ENCODE assay signal across 8 cellular contexts in genomic region chr11:124644426-124645280, GRCh38. TPM values are rescaled to one million over a fixed set of nuclear protein-coding genes. Genes with fewer than 3 reads are reported as not detected.
DNase-seq lines count a peak whose midpoint lies in the region; ATAC-seq, FAIRE-seq and TF ChIP-seq lines count a peak whose summit lies in the region.

No MANE protein-coding gene starts in this region.

- H3K4me3 Mint-ChIP-seq in T-helper 17 cell (no peak overlapping the region), memory B cell (peak overlapping the region; percentile 0)

- H3K36me3 ChIP-seq in HEK293 (ENCODE audit: control insufficient read depth in 2 of 2, insufficient read depth in 1 of 2, low read length in 2 of 2) = peaks cover 0 to 5% of the 10 kb centered on the region in 2 experiments; a peak in 1 of 3 replicates
- no peaks in the 10 kb centered on the region for H3K36me3 ChIP-seq in H1 (ENCODE audit: control insufficient read depth in 2 of 4, insufficient read depth in 4 of 4, low read length in 3 of 4)
- peaks cover 0 to 20% (median 0%) of the 10 kb centered on the region in 3 donors for H3K36me3 ChIP-seq in tibial nerve

- H2BK15ac ChIP-seq in H1 (ENCODE audit: low read length) = no peak overlapping the region

- H4K20me1 ChIP-seq in H1 (replicated peaks in 1 of 2; ENCODE audit: control insufficient read depth in 1 of 2, insufficient read depth in 2 of 2, low read length in 2 of 2) = no peaks in the 10 kb centered on the region

- no peaks in the 10 kb centered on the region for H3K79me1 ChIP-seq in H1 (ENCODE audit: low read depth, low read length)

- no peaks in the 10 kb centered on the region for H3K27me3 Mint-ChIP-seq in T-helper 17 cell
- H3K27me3 Mint-ChIP-seq in memory B cell = no peaks in the 10 kb centered on the region

- H2BK20ac ChIP-seq in H1 (ENCODE audit: low read length) = no peak overlapping the region

- no peak overlapping the region for H3K27ac Mint-ChIP-seq in T-helper 17 cell
- no peak overlapping the region for H3K27ac Mint-ChIP-seq in memory B cell

- no peaks in the 10 kb centered on the region for H3K79me2 ChIP-seq in H1 (ENCODE audit: control insufficient read depth in 1 of 2, insufficient read depth in 2 of 2, low read length in 2 of 2)

- no peak overlapping the region for H2BK12ac ChIP-seq in H1 (ENCODE audit: low read depth, low read length)

- H2BK120ac ChIP-seq in H1 (replicated peaks; ENCODE audit: low read depth, low read length) = no peak overlapping the region

- no peaks in the 10 kb centered on the region for H3K9me3 ChIP-seq in HEK293 (ENCODE audit: control insufficient read depth, insufficient read depth, low read depth, low read length)
- no peaks in the 10 kb centered on the region for H3K9me3 ChIP-seq in T-helper 17 cell (ENCODE audit: control insufficient read depth, low read length, poor library complexity, severe bottlenecking)
- H3K9me3 ChIP-seq in H1 (ENCODE audit: insufficient read depth in 2 of 2, low read depth in 1 of 2, low read length in 1 of 2) = no peaks in the 10 kb centered on the region
- no peaks in the 10 kb centered on the region for H3K9me3 ChIP-seq in tibial nerve

- no peak overlapping the region for H4K91ac ChIP-seq in H1 (replicated peaks; ENCODE audit: insufficient read length, low read length)

- CTCF ChIA-PET in HEK293 (lab: Yijun Ruan, JAX) (interaction anchor here (0.6 to 4.8 kb wide), 46 partner anchors 8 to 775 kb away, joined by 3 to 53 read pairs (median 4); partner anchors contain the start of genes SIAE and SPA17), H1 (lab: Charles Lee; ENCODE audit: partially characterized antibody) (interaction anchor here (0.6 to 8.6 kb wide), 40 partner anchors 10 to 1741 kb away, joined by 3 to 69 read pairs (median 6); partner anchors contain the start of genes ESAM, PANX3, SIAE and SPA17)

- no peaks in the 10 kb centered on the region for H3K4me1 ChIP-seq in HEK293 (ENCODE audit: control insufficient read depth, insufficient read depth, low read length)
- H3K4me1 ChIP-seq in H1 (replicated peaks in 1 of 4; ENCODE audit: control insufficient read depth in 3 of 4, insufficient read depth in 4 of 4, low read length in 3 of 4) = peaks cover 0 to 4% (median 2%) of the 10 kb centered on the region in 4 experiments; a peak in 3 of 7 replicates
- H3K4me1 ChIP-seq in tibial nerve = peaks cover 0 to 6% (median 0%) of the 10 kb centered on the region in 4 donors

- no peaks in the 10 kb centered on the region for H3K27me3 ChIP-seq in H1 (replicated peaks in 1 of 4; ENCODE audit: control insufficient read depth in 3 of 4, extremely low read depth in 1 of 4, insufficient read depth in 3 of 4, low read length in 3 of 4)
- H3K27me3 ChIP-seq in tibial nerve = no peaks in the 10 kb centered on the region

- H4K5ac ChIP-seq in H1 (ENCODE audit: insufficient read length, low read depth, low read length) = no peak overlapping the region

- no peaks in the 10 kb centered on the region; the same call in 1 of the 2 replicates for H3K23me2 ChIP-seq in H1 (ENCODE audit: low read depth, low read length)

- H3K4me2 ChIP-seq in H1 (ENCODE audit: insufficient read depth in 1 of 2, low read depth in 2 of 2, low read length in 2 of 2) = peak overlapping the region; percentile 4 to 58; a peak in 3 of 4 replicates

- no peak overlapping the region for H4K8ac ChIP-seq in H1 (ENCODE audit: extremely low read depth, insufficient read depth, low read length)

- H3K23ac ChIP-seq in H1 (ENCODE audit: insufficient read length) = no peak overlapping the region

- H3K4me1 Mint-ChIP-seq in T-helper 17 cell (peaks cover 4% of the 10 kb centered on the region), memory B cell (peaks cover 10% of the 10 kb centered on the region)

- no peak for TF ChIP-seq EP300 in H1 (IDR thresholded peaks at IDR 0.05; ENCODE audit: borderline replicate concordance in 1 of 2, low read depth in 2 of 2, low read length in 2 of 2)
- no peak for TF ChIP-seq EP300 in tibial nerve (IDR thresholded peaks at IDR 0.05)

- no peak for TF ChIP-seq POLR2A in H1 (IDR thresholded peaks at IDR 0.05; ENCODE audit: control extremely low read depth in 1 of 2, low read depth in 2 of 2, low read length in 2 of 2)
- no peak for TF ChIP-seq POLR2A in tibial nerve (IDR thresholded peaks at IDR 0.05)

- no peak overlapping the region for H3K9ac ChIP-seq in H1 (replicated peaks in 1 of 4; ENCODE audit: extremely low read depth in 1 of 4, low read depth in 3 of 4, low read length in 3 of 4)

- H3K9me3 Mint-ChIP-seq in memory B cell = no peaks in the 10 kb centered on the region

- H3K4ac ChIP-seq in H1 (replicated peaks; ENCODE audit: insufficient read length, low read depth, low read length) = no peak overlapping the region

- POLR2A ChIA-PET in HEK293 (lab: Yijun Ruan, JAX) = interaction anchor here (0.6 to 1.0 kb wide), 2 partner anchors 69 to 192 kb away, joined by 4 to 6 read pairs; no protein-coding TSS in a partner anchor
- POLR2A ChIA-PET in H1 (lab: Charles Lee; ENCODE audit: partially characterized antibody) = interaction anchor here (1.3 kb wide), 2 partner anchors 119 to 129 kb away, joined by 3 to 4 read pairs; no protein-coding TSS in a partner anchor

- TF ChIP-seq RAD21 in H1 (IDR thresholded peaks at IDR 0.05 in 1 of 2, conservative IDR thresholded peaks at IDR 0.05 in 1 of 2; ENCODE audit: low read depth in 2 of 2, low read length in 2 of 2) = peak; percentile 85

- no peak overlapping the region for H2BK5ac ChIP-seq in H1 (ENCODE audit: low read depth, low read length)

- 30% methylated on average over 16 of the region's 16 CpGs; no CpG with 5 or more reads in 1 of the 2 experiments for WGBS in H1 (ENCODE audit: extremely low coverage in 1 of 2, insufficient coverage in 1 of 2, insufficient read length in 1 of 2, insufficient replicate concordance in 2 of 2, low coverage in 1 of 2, low lambda C conversion rate in 2 of 2, missing lambda C conversion rate in 1 of 2), 2 experiments
- WGBS in tibial nerve, 2 donors = 17 to 19% methylated on average over 16 of the region's 16 CpGs

- H3K18ac ChIP-seq in H1 (ENCODE audit: extremely low read depth, low read length) = no peak overlapping the region

- H3K56ac ChIP-seq in H1 (replicated peaks; ENCODE audit: insufficient read length, low read depth, low read length) = no peak overlapping the region

- H3K36me3 Mint-ChIP-seq in T-helper 17 cell (ENCODE audit: low read depth) (peaks cover 5% of the 10 kb centered on the region), memory B cell (no peaks in the 10 kb centered on the region)

- TF ChIP-seq CTCF in HEK293 (tag by site-specific recombination; IDR thresholded peaks at IDR 0.05) (peak; percentile 72; the same call in 1 of the 2 replicates), H1 (IDR thresholded peaks at IDR 0.05; ENCODE audit: control extremely low read depth in 1 of 3, insufficient read depth in 1 of 3, low read depth in 1 of 3, low read length in 3 of 3) (peak; percentile 38 to 87 (median 75)), tibial nerve (IDR thresholded peaks at IDR 0.05) (peak; percentile 75 to 79 (median 77))

- FAIRE-seq in H1 (lab: Jason Lieb, UNC) = no peak

- H3K4me3 ChIP-seq in HEK293 (ENCODE audit: low read depth, low read length) (no peak overlapping the region), H1 (ENCODE audit: extremely low read depth in 1 of 4, insufficient read depth in 2 of 4, low read depth in 3 of 4, low read length in 4 of 4) (peak overlapping the region in 1 of 4 experiments; percentile 37; a peak in 2 of 8 replicates), tibial nerve (peak overlapping the region in 1 of 4 donors; percentile 21)

- no peak overlapping the region for H3K27ac ChIP-seq in HEK293 (ENCODE audit: extremely low read depth, low read depth, low read length)
- H3K27ac ChIP-seq in H1 (ENCODE audit: low read depth, low read length) = no peak overlapping the region
- peak overlapping the region in 1 of 4 donors; percentile 31 for H3K27ac ChIP-seq in tibial nerve

- peak; percentile 74 for DNase-seq in activated effector memory CD4-positive, alpha-beta T cell treated with anti-CD3 and anti-CD28 coated beads, Interleukin-2, amount 50 U/mL, for 16 hours
- DNase-seq in activated effector memory CD4-positive, alpha-beta T cell treated with Interleukin-2 at 50 U/mL for 16 hours = no peak
- DNase-seq in NCI-H1417 (lab: John Stamatoyannopoulos, UW) (peak; percentile 37 to 90 (median 82)), T-helper 17 cell (peak in 1 of 3 donors; percentile 10), H1 (ENCODE audit: low read depth in 1 of 2, low spot score in 2 of 2) (peak in 1 of 2 experiments; percentile 68), memory B cell (ENCODE audit: low spot score in 2 of 2) (peak; percentile 15 to 18), tibial nerve (ENCODE audit: low spot score in 2 of 2) (peak; percentile 24 to 25)

- peak overlapping the region; percentile 85 for H2AFZ ChIP-seq in H1 (ENCODE audit: low read length)

- no peak overlapping the region for H2AK5ac ChIP-seq in H1 (ENCODE audit: low read depth, low read length)

- ATAC-seq in T-helper 17 cell = peak; percentile 81
- peak; percentile 53 for ATAC-seq in memory B cell (ENCODE audit: low read depth)

- H3K14ac ChIP-seq in H1 (ENCODE audit: insufficient read length) = no peak overlapping the region

RNA-seq across cellular contexts. Expression of gene TBRG1, which starts 22.0 kb away (rescaled TPM):
- total RNA-seq in T-helper 17 cell = 10 to 100 TPM; 55.5 to 61.4 TPM
- total RNA-seq in H1 (2021; fragmentation: NEBNext Ultra II Directional; extraction: Animal tissue kit (Norgen Biotek cat#: 25700)) = 22.7 and 26.7 TPM in 2 replicates
- polyA plus RNA-seq in H1 (2011; rRNA removed) = 13.6 and 16.3 TPM in 2 replicates
- 18.8 TPM for polyA plus RNA-seq in H1 (2011; cell fraction: cytosol; rRNA removed)
- 56.8 TPM for polyA plus RNA-seq in H1 (2011; cell fraction: nucleus; rRNA removed)
- polyA plus RNA-seq in H1 (2012, experiment 1 of 2) = 18.4 to 29.3 TPM (median 20.6 TPM) in 4 replicates
- 10.0 TPM for polyA plus RNA-seq in H1 (2012, experiment 2 of 2)
- polyA plus RNA-seq in H1 (2013, experiment 1 of 2) = 25.2 TPM
- 21.6 TPM for polyA plus RNA-seq in H1 (2013, experiment 2 of 2)
- polyA minus RNA-seq in H1 (2011; rRNA and poly(A)+ RNA removed) = 20.9 and 23.2 TPM in 2 replicates
- 14.7 TPM for polyA minus RNA-seq in H1 (2011; cell fraction: cytosol; rRNA and poly(A)+ RNA removed)
- polyA minus RNA-seq in H1 (2011; cell fraction: nucleus; rRNA and poly(A)+ RNA removed) = 31.5 TPM
- 10 to 100 TPM; 32.7 to 45.4 (median 36.4) TPM for total RNA-seq in tibial nerve

RNA-seq across cellular contexts. Expression of gene SIAE, which starts 28.9 kb away (rescaled TPM):
- total RNA-seq in T-helper 17 cell (10 to 100 TPM in 1 of 2 donors, 1 to 10 TPM in 1; 6.8 to 15.0 TPM), tibial nerve (10 to 100 TPM in 1 of 4 donors, 1 to 10 TPM in 3; 6.5 to 20.0 (median 8.2) TPM)
- total RNA-seq in H1 (2021; fragmentation: NEBNext Ultra II Directional; extraction: Animal tissue kit (Norgen Biotek cat#: 25700)) = 1.7 and 2.3 TPM in 2 replicates
- 1.9 and 3.7 TPM in 2 replicates for polyA plus RNA-seq in H1 (2011; rRNA removed)
- 3.5 TPM for polyA plus RNA-seq in H1 (2011; cell fraction: cytosol; rRNA removed)
- polyA plus RNA-seq in H1 (2011; cell fraction: nucleus; rRNA removed) = 4.7 TPM
- polyA plus RNA-seq in H1 (2012, experiment 1 of 2) = 1.7 to 3.0 TPM (median 2.9 TPM) in 4 replicates
- polyA plus RNA-seq in H1 (2012, experiment 2 of 2) = 0.42 TPM
- polyA plus RNA-seq in H1 (2013, experiment 1 of 2) = 3.6 TPM
- polyA plus RNA-seq in H1 (2013, experiment 2 of 2) = 3.7 TPM
- 2.6 and 4.5 TPM in 2 replicates for polyA minus RNA-seq in H1 (2011; rRNA and poly(A)+ RNA removed)
- 0.95 TPM for polyA minus RNA-seq in H1 (2011; cell fraction: cytosol; rRNA and poly(A)+ RNA removed)
- polyA minus RNA-seq in H1 (2011; cell fraction: nucleus; rRNA and poly(A)+ RNA removed) = 1.4 TPM

RNA-seq across cellular contexts. Expression of gene SPA17, which starts 29.1 kb away (rescaled TPM):
- total RNA-seq in T-helper 17 cell = 1 to 10 TPM in 1 of 2 donors, under 1 TPM in 1; 0.67 to 1.1 TPM
- total RNA-seq in H1 (2021; fragmentation: NEBNext Ultra II Directional; extraction: Animal tissue kit (Norgen Biotek cat#: 25700)) = 4.2 and 5.2 TPM in 2 replicates
- polyA plus RNA-seq in H1 (2011; rRNA removed) = 1.8 and 3.7 TPM in 2 replicates
- polyA plus RNA-seq in H1 (2011; cell fraction: cytosol; rRNA removed) = 4.8 TPM
- polyA plus RNA-seq in H1 (2011; cell fraction: nucleus; rRNA removed) = 1.4 TPM
- 5.5 to 7.6 TPM (median 6.4 TPM) in 4 replicates for polyA plus RNA-seq in H1 (2012, experiment 1 of 2)
- 3.0 TPM for polyA plus RNA-seq in H1 (2012, experiment 2 of 2)
- polyA plus RNA-seq in H1 (2013, experiment 1 of 2) = 9.1 TPM
- 8.7 TPM for polyA plus RNA-seq in H1 (2013, experiment 2 of 2)
- 1.4 and 2.3 TPM in 2 replicates for polyA minus RNA-seq in H1 (2011; rRNA and poly(A)+ RNA removed)
- polyA minus RNA-seq in H1 (2011; cell fraction: cytosol; rRNA and poly(A)+ RNA removed) = 1.5 TPM
- 4.6 TPM for polyA minus RNA-seq in H1 (2011; cell fraction: nucleus; rRNA and poly(A)+ RNA removed)
- 1 to 10 TPM; 1.2 to 7.1 (median 3.3) TPM for total RNA-seq in tibial nerve

RNA-seq across cellular contexts. Expression of gene PANX3, which starts 33.4 kb away (rescaled TPM):
- total RNA-seq in T-helper 17 cell = not detected
- total RNA-seq in H1 (2021; fragmentation: NEBNext Ultra II Directional; extraction: Animal tissue kit (Norgen Biotek cat#: 25700)) = not detected in 2 replicates
- polyA plus RNA-seq in H1 (2011; rRNA removed) = not detected in 2 replicates
- polyA plus RNA-seq in H1 (2011; cell fraction: cytosol; rRNA removed) = not detected
- polyA plus RNA-seq in H1 (2011; cell fraction: nucleus; rRNA removed) = not detected
- polyA plus RNA-seq in H1 (2012, experiment 1 of 2) = not detected in 4 replicates
- not detected for polyA plus RNA-seq in H1 (2012, experiment 2 of 2)
- polyA plus RNA-seq in H1 (2013, experiment 1 of 2) = not detected
- not detected for polyA plus RNA-seq in H1 (2013, experiment 2 of 2)
- polyA minus RNA-seq in H1 (2011; rRNA and poly(A)+ RNA removed) = not detected in 2 replicates
- not detected for polyA minus RNA-seq in H1 (2011; cell fraction: cytosol; rRNA and poly(A)+ RNA removed)
- not detected for polyA minus RNA-seq in H1 (2011; cell fraction: nucleus; rRNA and poly(A)+ RNA removed)
- total RNA-seq in tibial nerve = not detected
